Comparison of ENCODE assay signal across 1 cellular context in genomic region chr6:157125531-157125930, GRCh38.
TF ChIP-seq lines count a peak whose summit lies in the region.

No MANE protein-coding gene starts in this region.

TF ChIP-seq in GM23338, 12 proteins besides CTCF, POLR2A, EP300 and RAD21 (continued from another document):
- no peak for TF ChIP-seq ZNF462 (CRISPR knock-in tag; IDR thresholded peaks at IDR 0.05)
- TF ChIP-seq EZH2phosphoT487 (IDR thresholded peaks at IDR 0.05; ENCODE audit: unreplicated experiment): no peak
- no peak for TF ChIP-seq ZNF331 (CRISPR knock-in tag; IDR thresholded peaks at IDR 0.05; ENCODE audit: low read depth)
- no peak for TF ChIP-seq CREB1 (CRISPR knock-in tag; IDR thresholded peaks at IDR 0.05; ENCODE audit: low read depth)
- TF ChIP-seq NANOG (IDR thresholded peaks at IDR 0.05; ENCODE audit: borderline replicate concordance): no peak
- TF ChIP-seq ETS1 (IDR thresholded peaks at IDR 0.05): no peak
- no peak for TF ChIP-seq EZH2 (IDR thresholded peaks at IDR 0.05; ENCODE audit: low read depth, unreplicated experiment)
- no peak for TF ChIP-seq REST (IDR thresholded peaks at IDR 0.05; ENCODE audit: unreplicated experiment)
- no peak for TF ChIP-seq STAT1 (IDR thresholded peaks at IDR 0.05; ENCODE audit: unreplicated experiment)
- no peak for TF ChIP-seq POLR2AphosphoS5 (IDR thresholded peaks at IDR 0.05; ENCODE audit: low read depth)
